ENCODE assay signal across 1 cellular context in the genomic region with DNA sequence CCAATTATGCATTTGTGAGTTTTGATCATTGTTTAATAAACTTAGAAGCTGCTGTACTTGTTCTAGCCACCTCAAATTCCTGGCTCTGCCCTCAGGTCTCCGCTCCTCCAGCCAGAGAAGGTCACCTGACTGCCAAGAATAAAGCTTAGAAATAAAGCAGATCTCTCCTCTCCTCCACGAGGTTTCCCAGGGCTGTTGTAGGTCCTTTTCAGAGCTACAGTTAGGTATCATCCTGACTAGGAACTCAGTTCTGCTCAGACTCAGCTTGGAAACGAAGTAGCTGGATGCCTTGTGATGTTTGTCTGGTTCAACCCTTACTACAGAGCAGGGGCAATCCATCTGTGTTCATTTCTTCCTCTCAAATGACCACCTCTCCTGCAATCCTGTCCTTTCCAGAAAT.
TF ChIP-seq lines count a peak whose summit lies in the region.

No MANE protein-coding gene starts in this region.

TF ChIP-seq in GM23338, 12 proteins besides CTCF, POLR2A, EP300 and RAD21 (continued from another document):
- TF ChIP-seq, protein P1, sequence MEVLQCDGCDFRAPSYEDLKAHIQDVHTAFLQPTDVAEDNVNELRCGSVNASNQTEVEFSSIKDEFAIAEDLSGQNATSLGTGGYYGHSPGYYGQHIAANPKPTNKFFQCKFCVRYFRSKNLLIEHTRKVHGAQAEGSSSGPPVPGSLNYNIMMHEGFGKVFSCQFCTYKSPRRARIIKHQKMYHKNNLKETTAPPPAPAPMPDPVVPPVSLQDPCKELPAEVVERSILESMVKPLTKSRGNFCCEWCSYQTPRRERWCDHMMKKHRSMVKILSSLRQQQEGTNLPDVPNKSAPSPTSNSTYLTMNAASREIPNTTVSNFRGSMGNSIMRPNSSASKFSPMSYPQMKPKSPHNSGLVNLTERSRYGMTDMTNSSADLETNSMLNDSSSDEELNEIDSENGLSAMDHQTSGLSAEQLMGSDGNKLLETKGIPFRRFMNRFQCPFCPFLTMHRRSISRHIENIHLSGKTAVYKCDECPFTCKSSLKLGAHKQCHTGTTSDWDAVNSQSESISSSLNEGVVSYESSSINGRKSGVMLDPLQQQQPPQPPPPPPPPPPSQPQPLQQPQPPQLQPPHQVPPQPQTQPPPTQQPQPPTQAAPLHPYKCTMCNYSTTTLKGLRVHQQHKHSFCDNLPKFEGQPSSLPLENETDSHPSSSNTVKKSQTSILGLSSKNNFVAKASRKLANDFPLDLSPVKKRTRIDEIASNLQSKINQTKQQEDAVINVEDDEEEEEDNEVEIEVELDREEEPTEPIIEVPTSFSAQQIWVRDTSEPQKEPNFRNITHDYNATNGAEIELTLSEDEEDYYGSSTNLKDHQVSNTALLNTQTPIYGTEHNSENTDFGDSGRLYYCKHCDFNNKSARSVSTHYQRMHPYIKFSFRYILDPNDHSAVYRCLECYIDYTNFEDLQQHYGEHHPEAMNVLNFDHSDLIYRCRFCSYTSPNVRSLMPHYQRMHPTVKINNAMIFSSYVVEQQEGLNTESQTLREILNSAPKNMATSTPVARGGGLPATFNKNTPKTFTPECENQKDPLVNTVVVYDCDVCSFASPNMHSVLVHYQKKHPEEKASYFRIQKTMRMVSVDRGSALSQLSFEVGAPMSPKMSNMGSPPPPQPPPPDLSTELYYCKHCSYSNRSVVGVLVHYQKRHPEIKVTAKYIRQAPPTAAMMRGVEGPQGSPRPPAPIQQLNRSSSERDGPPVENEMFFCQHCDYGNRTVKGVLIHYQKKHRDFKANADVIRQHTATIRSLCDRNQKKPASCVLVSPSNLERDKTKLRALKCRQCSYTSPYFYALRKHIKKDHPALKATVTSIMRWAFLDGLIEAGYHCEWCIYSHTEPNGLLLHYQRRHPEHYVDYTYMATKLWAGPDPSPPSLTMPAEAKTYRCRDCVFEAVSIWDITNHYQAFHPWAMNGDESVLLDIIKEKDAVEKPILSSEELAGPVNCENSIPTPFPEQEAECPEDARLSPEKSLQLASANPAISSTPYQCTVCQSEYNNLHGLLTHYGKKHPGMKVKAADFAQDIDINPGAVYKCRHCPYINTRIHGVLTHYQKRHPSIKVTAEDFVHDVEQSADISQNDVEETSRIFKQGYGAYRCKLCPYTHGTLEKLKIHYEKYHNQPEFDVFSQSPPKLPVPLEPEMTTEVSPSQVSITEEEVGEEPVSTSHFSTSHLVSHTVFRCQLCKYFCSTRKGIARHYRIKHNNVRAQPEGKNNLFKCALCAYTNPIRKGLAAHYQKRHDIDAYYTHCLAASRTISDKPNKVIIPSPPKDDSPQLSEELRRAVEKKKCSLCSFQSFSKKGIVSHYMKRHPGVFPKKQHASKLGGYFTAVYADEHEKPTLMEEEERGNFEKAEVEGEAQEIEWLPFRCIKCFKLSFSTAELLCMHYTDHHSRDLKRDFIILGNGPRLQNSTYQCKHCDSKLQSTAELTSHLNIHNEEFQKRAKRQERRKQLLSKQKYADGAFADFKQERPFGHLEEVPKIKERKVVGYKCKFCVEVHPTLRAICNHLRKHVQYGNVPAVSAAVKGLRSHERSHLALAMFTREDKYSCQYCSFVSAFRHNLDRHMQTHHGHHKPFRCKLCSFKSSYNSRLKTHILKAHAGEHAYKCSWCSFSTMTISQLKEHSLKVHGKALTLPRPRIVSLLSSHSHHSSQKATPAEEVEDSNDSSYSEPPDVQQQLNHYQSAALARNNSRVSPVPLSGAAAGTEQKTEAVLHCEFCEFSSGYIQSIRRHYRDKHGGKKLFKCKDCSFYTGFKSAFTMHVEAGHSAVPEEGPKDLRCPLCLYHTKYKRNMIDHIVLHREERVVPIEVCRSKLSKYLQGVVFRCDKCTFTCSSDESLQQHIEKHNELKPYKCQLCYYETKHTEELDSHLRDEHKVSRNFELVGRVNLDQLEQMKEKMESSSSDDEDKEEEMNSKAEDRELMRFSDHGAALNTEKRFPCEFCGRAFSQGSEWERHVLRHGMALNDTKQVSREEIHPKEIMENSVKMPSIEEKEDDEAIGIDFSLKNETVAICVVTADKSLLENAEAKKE (CRISPR knock-in tag; IDR thresholded peaks at IDR 0.05): no peak
- TF ChIP-seq POLR2AphosphoS5 (IDR thresholded peaks at IDR 0.05; ENCODE audit: low read depth) (no peak), ZNF114 (CRISPR knock-in tag; IDR thresholded peaks at IDR 0.05) (no peak), CREB1 (CRISPR knock-in tag; IDR thresholded peaks at IDR 0.05; ENCODE audit: low read depth) (no peak), STAT1 (IDR thresholded peaks at IDR 0.05; ENCODE audit: unreplicated experiment) (no peak), EZH2 (IDR thresholded peaks at IDR 0.05; ENCODE audit: low read depth, unreplicated experiment) (no peak), EZH2phosphoT487 (IDR thresholded peaks at IDR 0.05; ENCODE audit: unreplicated experiment) (no peak), NANOG (IDR thresholded peaks at IDR 0.05; ENCODE audit: borderline replicate concordance) (no peak)
- TF ChIP-seq, protein P2, sequence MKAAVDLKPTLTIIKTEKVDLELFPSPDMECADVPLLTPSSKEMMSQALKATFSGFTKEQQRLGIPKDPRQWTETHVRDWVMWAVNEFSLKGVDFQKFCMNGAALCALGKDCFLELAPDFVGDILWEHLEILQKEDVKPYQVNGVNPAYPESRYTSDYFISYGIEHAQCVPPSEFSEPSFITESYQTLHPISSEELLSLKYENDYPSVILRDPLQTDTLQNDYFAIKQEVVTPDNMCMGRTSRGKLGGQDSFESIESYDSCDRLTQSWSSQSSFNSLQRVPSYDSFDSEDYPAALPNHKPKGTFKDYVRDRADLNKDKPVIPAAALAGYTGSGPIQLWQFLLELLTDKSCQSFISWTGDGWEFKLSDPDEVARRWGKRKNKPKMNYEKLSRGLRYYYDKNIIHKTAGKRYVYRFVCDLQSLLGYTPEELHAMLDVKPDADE (IDR thresholded peaks at IDR 0.05): no peak
- TF ChIP-seq, protein P3, sequence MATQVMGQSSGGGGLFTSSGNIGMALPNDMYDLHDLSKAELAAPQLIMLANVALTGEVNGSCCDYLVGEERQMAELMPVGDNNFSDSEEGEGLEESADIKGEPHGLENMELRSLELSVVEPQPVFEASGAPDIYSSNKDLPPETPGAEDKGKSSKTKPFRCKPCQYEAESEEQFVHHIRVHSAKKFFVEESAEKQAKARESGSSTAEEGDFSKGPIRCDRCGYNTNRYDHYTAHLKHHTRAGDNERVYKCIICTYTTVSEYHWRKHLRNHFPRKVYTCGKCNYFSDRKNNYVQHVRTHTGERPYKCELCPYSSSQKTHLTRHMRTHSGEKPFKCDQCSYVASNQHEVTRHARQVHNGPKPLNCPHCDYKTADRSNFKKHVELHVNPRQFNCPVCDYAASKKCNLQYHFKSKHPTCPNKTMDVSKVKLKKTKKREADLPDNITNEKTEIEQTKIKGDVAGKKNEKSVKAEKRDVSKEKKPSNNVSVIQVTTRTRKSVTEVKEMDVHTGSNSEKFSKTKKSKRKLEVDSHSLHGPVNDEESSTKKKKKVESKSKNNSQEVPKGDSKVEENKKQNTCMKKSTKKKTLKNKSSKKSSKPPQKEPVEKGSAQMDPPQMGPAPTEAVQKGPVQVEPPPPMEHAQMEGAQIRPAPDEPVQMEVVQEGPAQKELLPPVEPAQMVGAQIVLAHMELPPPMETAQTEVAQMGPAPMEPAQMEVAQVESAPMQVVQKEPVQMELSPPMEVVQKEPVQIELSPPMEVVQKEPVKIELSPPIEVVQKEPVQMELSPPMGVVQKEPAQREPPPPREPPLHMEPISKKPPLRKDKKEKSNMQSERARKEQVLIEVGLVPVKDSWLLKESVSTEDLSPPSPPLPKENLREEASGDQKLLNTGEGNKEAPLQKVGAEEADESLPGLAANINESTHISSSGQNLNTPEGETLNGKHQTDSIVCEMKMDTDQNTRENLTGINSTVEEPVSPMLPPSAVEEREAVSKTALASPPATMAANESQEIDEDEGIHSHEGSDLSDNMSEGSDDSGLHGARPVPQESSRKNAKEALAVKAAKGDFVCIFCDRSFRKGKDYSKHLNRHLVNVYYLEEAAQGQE (IDR thresholded peaks at IDR 0.05; ENCODE audit: unreplicated experiment): no peak
TF ChIP-seq in GM23338: peak in this region for 0.
